In genomic region chr18:23273443-23273966, GRCh38 we compare ENCODE assay signal across 23 cellular contexts.
"Had no signal": no experiment of that assay in that cellular context is flagged by ENCODE, and none has a peak within 500 bp of the region (broad histone marks: within the 10 kb centered on the region; RNA-seq: fewer than 3 reads in every experiment).

No MANE protein-coding gene starts in this region.

- H3K9me3 ChIP-seq: ascending aorta, SJSA1, SK-N-SH had no signal

- H2AFZ ChIP-seq: PC-9 had no signal

- H3K4me2 ChIP-seq: PC-9, SK-N-SH had no signal

- H3K27ac ChIP-seq: cardiac muscle cell, PC-9, SJSA1 had no signal

- ATAC-seq: activated CD8-positive, alpha-beta T cell treated with anti-CD3 and anti-CD28 coated beads for 36 hours had no signal

- H3K4me3 ChIP-seq: ascending aorta, cardiac muscle cell, PC-9, SJSA1 had no signal

- H3K27me3 ChIP-seq: ascending aorta, cardiac muscle cell, SJSA1 had no signal

- H3K36me3 ChIP-seq: ascending aorta, cardiac muscle cell, SJSA1 had no signal

- DNase-seq: activated B cell treated with CpG ODN at 0.5 μM for 24 hours; activated CD4-positive, alpha-beta T cell treated with anti-CD3 and anti-CD28 coated beads for 4 hours; activated CD4-positive, alpha-beta T cell treated with anti-CD3 and anti-CD28 coated beads, Interleukin-2, amount 50 U/mL, for 1 hour; activated CD4-positive, CD25-positive, alpha-beta regulatory T cell treated with anti-CD3 and anti-CD28 coated beads, Interleukin-2, amount 50 U/mL, for 72 hours; activated CD8-positive, alpha-beta T cell treated with anti-CD3 and anti-CD28 coated beads for 36 hours; activated gamma-delta T cell; activated naive CD4-positive, alpha-beta T cell treated with Interleukin-2 at 50 U/mL for 16 hours; activated naive CD8-positive, alpha-beta T cell treated with anti-CD3 and anti-CD28 coated beads, Interleukin-2, amount 10 ng/mL, durations not matched to agents 7 days and 5 days; activated T-cell treated with anti-CD3 and anti-CD28 coated beads, Interleukin-2, amount 50 U/mL, for 24 hours; amygdala; NCI-H1048; NCI-H1105 treated with DMSO at 0.1 percent for 48 hours; NCI-H1436; NCI-H1694; NCI-H1930; NCI-H345; NCI-H524 treated with DMSO at 0.1 percent for 48 hours; PC-9; Right ventricle myocardium superior; SK-N-SH had no signal

- H3K9ac ChIP-seq: SK-N-SH had no signal
